12 cellular contexts compared by ENCODE assay signal in the genomic region with DNA sequence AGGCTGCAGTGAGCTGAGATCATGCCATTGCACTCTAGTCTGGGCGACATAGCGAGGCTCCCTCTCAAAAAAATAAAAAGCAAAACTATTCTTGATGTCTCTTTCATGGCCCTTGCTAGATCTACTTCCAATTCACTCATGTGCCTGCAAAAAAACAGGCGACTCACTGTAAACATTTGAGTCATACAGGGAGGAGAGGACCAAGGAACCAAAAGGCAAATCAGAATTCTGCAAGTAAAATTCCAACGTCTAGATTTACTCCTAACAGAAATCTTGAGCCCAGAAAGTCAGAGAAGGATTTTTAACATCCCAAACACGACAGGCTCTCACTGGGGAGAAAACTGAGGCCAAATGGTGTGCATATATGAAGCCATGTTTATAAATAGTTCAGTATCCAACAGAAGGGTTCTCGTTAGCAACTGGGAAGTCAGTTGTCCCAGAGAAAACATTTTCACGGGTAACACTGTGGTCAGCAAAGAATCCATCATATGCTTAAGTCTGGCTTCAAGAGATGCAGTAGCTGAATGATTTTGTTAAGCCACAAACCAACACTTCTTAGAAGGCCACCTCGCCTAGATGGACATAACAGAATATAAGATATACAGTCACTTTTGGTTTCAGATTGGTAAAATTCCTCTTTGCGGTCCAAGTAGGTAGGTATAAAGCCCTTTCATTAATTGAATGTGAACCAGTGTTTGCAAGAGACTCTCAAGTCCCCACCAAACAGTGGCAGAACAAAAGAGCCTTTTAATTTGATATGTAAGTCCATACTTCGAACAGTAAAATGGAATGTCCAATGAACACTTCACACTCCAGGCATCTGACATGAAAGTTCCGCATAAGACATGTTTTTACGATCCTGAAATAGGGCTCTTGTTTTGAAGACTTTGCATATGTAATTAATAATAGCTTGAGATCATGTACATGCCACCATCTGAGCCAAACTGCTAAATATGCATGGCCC. TPM values are rescaled to one million over a fixed set of nuclear protein-coding genes. Genes with fewer than 3 reads are reported as not detected.
A peak's percentile ranks its signal among the peaks of the same experiment; 100 is the strongest.
DNase-seq lines count a peak whose midpoint lies in the region; ATAC-seq and TF ChIP-seq lines count a peak whose summit lies in the region.
"Had no signal": no experiment of that assay in that cellular context is flagged by ENCODE, and none has a peak within 500 bp of the region (broad histone marks: within the 10 kb centered on the region; RNA-seq: fewer than 3 reads in every experiment).

No MANE protein-coding gene starts in this region.

- H3K4me2 ChIP-seq in smooth muscle cell, result peak overlapping the region; percentile 32

- peak; percentile 44 for DNase-seq in GM04503 (ENCODE audit: low read depth)
- DNase-seq in foreskin fibroblast, result peak; percentile 65 to 81
- no peak for DNase-seq in smooth muscle cell (lab: John Stamatoyannopoulos, UW; ENCODE audit: unreplicated experiment)
- DNase-seq in NCI-H1417 treated with DMSO at 0.1 percent for 48 hours (lab: John Stamatoyannopoulos, UW), result no peak
- DNase-seq: cortex of kidney, NCI-H524 treated with DMSO at 0.1 percent for 48 hours, T-helper 2 cell had no signal

- H2AFZ ChIP-seq in smooth muscle cell (ENCODE audit: low read depth), result no peak overlapping the region
- H2AFZ ChIP-seq: parathyroid adenoma had no signal

- ATAC-seq in HG03354 (IDR thresholded peaks at IDR 0.05; ENCODE audit: poor library complexity, severe bottlenecking, unreplicated experiment) (no peak), GM21381 (IDR thresholded peaks at IDR 0.05; ENCODE audit: unreplicated experiment) (no peak), GM18867 (IDR thresholded peaks at IDR 0.05; ENCODE audit: unreplicated experiment) (no peak)

- no peak overlapping the region for H3K9ac ChIP-seq in smooth muscle cell (ENCODE audit: low read depth)
- H3K9ac ChIP-seq: parathyroid adenoma had no signal

- no peaks in the 10 kb centered on the region for H3K27me3 ChIP-seq in smooth muscle cell (ENCODE audit: low read depth)

- no peaks in the 10 kb centered on the region for H3F3A ChIP-seq in smooth muscle cell (ENCODE audit: low read depth)

- peaks cover 10% of the 10 kb centered on the region for H3K36me3 ChIP-seq in smooth muscle cell (ENCODE audit: low read depth)

- TF ChIP-seq CTCF in WI38 (IDR thresholded peaks at IDR 0.05; ENCODE audit: low read depth, low read length), result no peak
- no peak for TF ChIP-seq CTCF in foreskin fibroblast (IDR thresholded peaks at IDR 0.05; ENCODE audit: low read depth, low read length)
- TF ChIP-seq CTCF in smooth muscle cell (IDR thresholded peaks at IDR 0.05; ENCODE audit: borderline replicate concordance, insufficient read depth, poor library complexity, severe bottlenecking), result no peak

- no peaks in the 10 kb centered on the region for H4K20me1 ChIP-seq in smooth muscle cell (ENCODE audit: low read depth)

- H3K4me3 ChIP-seq in WI38 (ENCODE audit: low read depth, low read length), result peak overlapping the region; percentile 32
- H3K4me3 ChIP-seq in foreskin fibroblast (ENCODE audit: low read depth in 1 of 2, low read length in 2 of 2), result peak overlapping the region in 1 of 2 donors; percentile 33
- H3K4me3 ChIP-seq in smooth muscle cell, result no peak overlapping the region

- no peaks in the 10 kb centered on the region for H3K79me2 ChIP-seq in smooth muscle cell (ENCODE audit: low read depth)
- H3K79me2 ChIP-seq: parathyroid adenoma had no signal

- peak overlapping the region; percentile 39 for H3K27ac ChIP-seq in smooth muscle cell (ENCODE audit: low read depth)
- H3K27ac ChIP-seq: parathyroid adenoma had no signal

- H3K9me3 ChIP-seq in smooth muscle cell (replicated peaks; ENCODE audit: low read depth), result no peaks in the 10 kb centered on the region

- no peaks in the 10 kb centered on the region for H3K4me1 ChIP-seq in smooth muscle cell (ENCODE audit: low read depth)
- H3K4me1 ChIP-seq: parathyroid adenoma had no signal

- 59% methylated on average over 12 of the region's 12 CpGs for WGBS in smooth muscle cell (ENCODE audit: low lambda C conversion rate)

RNA-seq across cellular contexts. Expression of gene LITAF, which starts 39.9 kb away (rescaled TPM):
- 40.4 and 77.9 TPM in 2 replicates for total RNA-seq in smooth muscle cell
- 72.6 and 98.0 TPM in 2 replicates for polyA plus RNA-seq in smooth muscle cell

Comparison
In these comparisons a context has a peak if more than half of its experiments do, and no peak if none do; other contexts are left out.
1. DNase-seq: peak in GM04503 (single experiment) and foreskin fibroblast (2 of 2); none in smooth muscle cell (single experiment) and NCI-H1417 treated with DMSO at 0.1 percent for 48 hours (single experiment).